ENCODE assay signal across 35 cellular contexts in genomic region chr7:34709771-34710170, GRCh38. TPM values are rescaled to one million over a fixed set of nuclear protein-coding genes. Genes with fewer than 3 reads are reported as not detected.
"Had no signal": no experiment of that assay in that cellular context is flagged by ENCODE, and none has a peak within 500 bp of the region (broad histone marks: within the 10 kb centered on the region; RNA-seq: fewer than 3 reads in every experiment).

No MANE protein-coding gene starts in this region.

- H3K4me1 ChIP-seq: left ventricle myocardium inferior, neural progenitor cell, parathyroid adenoma, psoas muscle, right atrium auricular region, right lobe of liver, tibial nerve, uterus had no signal

- H3K27me3 Mint-ChIP-seq: naive B cell; stimulated activated memory B cell treated with anti-CD40 and anti-IgM and Interleukin-4, amounts not matched to agents 10 μg/mL and 1 μg/mL and 100 μg/mL, for 72 hours had no signal

- ATAC-seq: natural killer cell; psoas muscle; right lobe of liver; stimulated activated memory B cell treated with anti-CD40 and anti-IgM and Interleukin-4, amounts not matched to agents 10 μg/mL and 1 μg/mL and 100 μg/mL, for 72 hours; stimulated activated naive CD8-positive, alpha-beta T cell treated with anti-CD3 and anti-CD28 coated beads, Interleukin-15, amount 100 ng/mL, for 72 hours had no signal

- DNase-seq: islet precursor cell; left ventricle myocardium inferior; mesendoderm; naive B cell; natural killer cell; nephron progenitor cell; occipital lobe; psoas muscle; right lobe of liver; stimulated activated CD4-positive, alpha-beta T cell treated with anti-CD3 and anti-CD28 coated beads, Interleukin-1b, Interleukin-23, amount 100 ng/mL, for 48 hours; stimulated activated CD4-positive, alpha-beta T cell treated with anti-CD3 and anti-CD28 coated beads, Interleukin-2, amount 100 ng/mL, for 48 hours; stimulated activated CD4-positive, alpha-beta T cell treated with anti-CD3 and anti-CD28 coated beads, Interleukin-4, amount 100 ng/mL, for 4 hours; stimulated activated CD8-positive, alpha-beta memory T cell treated with anti-CD3 and anti-CD28 coated beads, Interleukin-4, amount 100 ng/mL, for 48 hours; stimulated activated naive CD4-positive, alpha-beta T cell treated with Interleukin-2 at 50 U/mL for 16 hours; stimulated activated naive CD8-positive, alpha-beta T cell treated with anti-CD3 and anti-CD28 coated beads, Interleukin-15, amount 100 ng/mL, for 72 hours; substantia nigra; uterus had no signal

- H3K9ac ChIP-seq: neural progenitor cell, parathyroid adenoma had no signal

- H3K4me3 Mint-ChIP-seq: mesothelial cell of epicardium; naive B cell; natural killer cell; nephron progenitor cell; neural progenitor cell; stimulated activated memory B cell treated with anti-CD40 and anti-IgM and Interleukin-4, amounts not matched to agents 10 μg/mL and 1 μg/mL and 100 μg/mL, for 72 hours; stimulated activated naive CD8-positive, alpha-beta T cell treated with anti-CD3 and anti-CD28 coated beads, Interleukin-15, amount 100 ng/mL, for 72 hours; type B pancreatic cell had no signal

- H3K4me1 Mint-ChIP-seq: mesothelial cell of epicardium; naive B cell; natural killer cell; nephron progenitor cell; neural progenitor cell; stimulated activated memory B cell treated with anti-CD40 and anti-IgM and Interleukin-4, amounts not matched to agents 10 μg/mL and 1 μg/mL and 100 μg/mL, for 72 hours; stimulated activated naive CD8-positive, alpha-beta T cell treated with anti-CD3 and anti-CD28 coated beads, Interleukin-15, amount 100 ng/mL, for 72 hours had no signal

- H3K27ac ChIP-seq: left ventricle myocardium inferior, neural progenitor cell, neutrophil, parathyroid adenoma, psoas muscle, right atrium auricular region, right lobe of liver, tibial nerve, uterus had no signal

- H2AFZ ChIP-seq: neural progenitor cell, parathyroid adenoma had no signal

- H3K36me3 ChIP-seq: left ventricle myocardium inferior, neural progenitor cell, neutrophil, right atrium auricular region, right lobe of liver, tibial nerve, uterus had no signal

- H3K9me3 Mint-ChIP-seq: mesothelial cell of epicardium; natural killer cell; nephron progenitor cell; neural progenitor cell; stimulated activated memory B cell treated with anti-CD40 and anti-IgM and Interleukin-4, amounts not matched to agents 10 μg/mL and 1 μg/mL and 100 μg/mL, for 72 hours; stimulated activated naive CD8-positive, alpha-beta T cell treated with anti-CD3 and anti-CD28 coated beads, Interleukin-15, amount 100 ng/mL, for 72 hours; type B pancreatic cell had no signal

- H3K9me3 ChIP-seq: left ventricle myocardium inferior, neutrophil, psoas muscle, right atrium auricular region, right lobe of liver, tibial nerve, uterus had no signal

- H3K4me2 ChIP-seq: neural progenitor cell, smooth muscle cell had no signal

- H3K27ac Mint-ChIP-seq: mesothelial cell of epicardium; naive B cell; natural killer cell; nephron progenitor cell; neural progenitor cell; stimulated activated memory B cell treated with anti-CD40 and anti-IgM and Interleukin-4, amounts not matched to agents 10 μg/mL and 1 μg/mL and 100 μg/mL, for 72 hours; stimulated activated naive CD8-positive, alpha-beta T cell treated with anti-CD3 and anti-CD28 coated beads, Interleukin-15, amount 100 ng/mL, for 72 hours; type B pancreatic cell had no signal

- H3K36me3 Mint-ChIP-seq: mesothelial cell of epicardium; naive B cell; natural killer cell; neural progenitor cell; stimulated activated memory B cell treated with anti-CD40 and anti-IgM and Interleukin-4, amounts not matched to agents 10 μg/mL and 1 μg/mL and 100 μg/mL, for 72 hours; type B pancreatic cell had no signal

- H3K79me2 ChIP-seq: parathyroid adenoma had no signal

- H3K27me3 ChIP-seq: neural progenitor cell, neutrophil, right atrium auricular region, right lobe of liver, tibial nerve, uterus had no signal

- H3K4me3 ChIP-seq: left ventricle myocardium inferior, lung, neural progenitor cell, psoas muscle, right atrium auricular region, right lobe of liver, smooth muscle cell, tibial nerve, uterus had no signal

RNA-seq across cellular contexts. Expression of gene NPSR1, which starts 51.8 kb away (rescaled TPM):
- total RNA-seq: kidney epithelial cell, left ventricle myocardium inferior, lower leg skin, lung, mesothelial cell of epicardium, mononuclear cell, natural killer cell, occipital lobe, osteocyte, posterior vena cava, psoas muscle, renal cortical epithelial cell, right atrium auricular region, right lobe of liver, smooth muscle cell, temporal lobe, tibial nerve, ureter, uterus had no signal
